In the genomic region with DNA sequence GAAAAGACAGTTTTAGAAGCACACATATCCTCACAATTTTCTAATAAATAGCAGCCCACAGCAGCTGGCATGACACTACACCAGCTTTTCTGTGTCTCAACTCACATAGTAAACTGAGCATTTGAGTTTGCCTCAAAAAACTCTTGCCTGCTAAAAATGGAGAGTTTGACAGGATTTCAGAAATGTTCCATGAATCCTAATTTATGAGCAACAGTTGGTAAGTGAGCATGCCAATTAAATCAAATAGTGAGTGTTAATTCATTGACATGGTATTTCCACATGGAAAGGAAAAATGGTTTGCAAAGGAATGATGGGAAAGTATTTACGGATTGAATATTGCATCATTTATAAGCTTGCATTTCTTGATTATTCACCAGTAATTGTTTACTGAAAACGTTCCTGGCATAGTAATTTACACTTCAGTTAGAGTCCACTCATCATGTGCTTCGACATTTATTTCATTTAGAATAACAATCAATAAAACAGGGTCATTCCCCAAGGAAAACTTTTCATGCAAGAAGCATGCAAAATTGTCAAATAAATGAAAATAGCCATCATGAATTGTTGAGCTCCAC, we compare ENCODE assay signal across 1 cellular context.
TF ChIP-seq lines count a peak whose summit lies in the region.

No MANE protein-coding gene starts in this region.

TF ChIP-seq in GM23338, 12 proteins besides CTCF, POLR2A, EP300 and RAD21 (continued from another document):
- TF ChIP-seq, protein P1, sequence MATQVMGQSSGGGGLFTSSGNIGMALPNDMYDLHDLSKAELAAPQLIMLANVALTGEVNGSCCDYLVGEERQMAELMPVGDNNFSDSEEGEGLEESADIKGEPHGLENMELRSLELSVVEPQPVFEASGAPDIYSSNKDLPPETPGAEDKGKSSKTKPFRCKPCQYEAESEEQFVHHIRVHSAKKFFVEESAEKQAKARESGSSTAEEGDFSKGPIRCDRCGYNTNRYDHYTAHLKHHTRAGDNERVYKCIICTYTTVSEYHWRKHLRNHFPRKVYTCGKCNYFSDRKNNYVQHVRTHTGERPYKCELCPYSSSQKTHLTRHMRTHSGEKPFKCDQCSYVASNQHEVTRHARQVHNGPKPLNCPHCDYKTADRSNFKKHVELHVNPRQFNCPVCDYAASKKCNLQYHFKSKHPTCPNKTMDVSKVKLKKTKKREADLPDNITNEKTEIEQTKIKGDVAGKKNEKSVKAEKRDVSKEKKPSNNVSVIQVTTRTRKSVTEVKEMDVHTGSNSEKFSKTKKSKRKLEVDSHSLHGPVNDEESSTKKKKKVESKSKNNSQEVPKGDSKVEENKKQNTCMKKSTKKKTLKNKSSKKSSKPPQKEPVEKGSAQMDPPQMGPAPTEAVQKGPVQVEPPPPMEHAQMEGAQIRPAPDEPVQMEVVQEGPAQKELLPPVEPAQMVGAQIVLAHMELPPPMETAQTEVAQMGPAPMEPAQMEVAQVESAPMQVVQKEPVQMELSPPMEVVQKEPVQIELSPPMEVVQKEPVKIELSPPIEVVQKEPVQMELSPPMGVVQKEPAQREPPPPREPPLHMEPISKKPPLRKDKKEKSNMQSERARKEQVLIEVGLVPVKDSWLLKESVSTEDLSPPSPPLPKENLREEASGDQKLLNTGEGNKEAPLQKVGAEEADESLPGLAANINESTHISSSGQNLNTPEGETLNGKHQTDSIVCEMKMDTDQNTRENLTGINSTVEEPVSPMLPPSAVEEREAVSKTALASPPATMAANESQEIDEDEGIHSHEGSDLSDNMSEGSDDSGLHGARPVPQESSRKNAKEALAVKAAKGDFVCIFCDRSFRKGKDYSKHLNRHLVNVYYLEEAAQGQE (IDR thresholded peaks at IDR 0.05; ENCODE audit: unreplicated experiment), result no peak
- TF ChIP-seq, protein P2, sequence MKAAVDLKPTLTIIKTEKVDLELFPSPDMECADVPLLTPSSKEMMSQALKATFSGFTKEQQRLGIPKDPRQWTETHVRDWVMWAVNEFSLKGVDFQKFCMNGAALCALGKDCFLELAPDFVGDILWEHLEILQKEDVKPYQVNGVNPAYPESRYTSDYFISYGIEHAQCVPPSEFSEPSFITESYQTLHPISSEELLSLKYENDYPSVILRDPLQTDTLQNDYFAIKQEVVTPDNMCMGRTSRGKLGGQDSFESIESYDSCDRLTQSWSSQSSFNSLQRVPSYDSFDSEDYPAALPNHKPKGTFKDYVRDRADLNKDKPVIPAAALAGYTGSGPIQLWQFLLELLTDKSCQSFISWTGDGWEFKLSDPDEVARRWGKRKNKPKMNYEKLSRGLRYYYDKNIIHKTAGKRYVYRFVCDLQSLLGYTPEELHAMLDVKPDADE (IDR thresholded peaks at IDR 0.05), result no peak
